ENCODE assay signal across 26 cellular contexts in genomic region chr9:37405764-37406380, GRCh38. TPM values are rescaled to one million over a fixed set of nuclear protein-coding genes. Genes with fewer than 3 reads are reported as not detected.
A peak's percentile ranks its signal among the peaks of the same experiment; 100 is the strongest.
DNase-seq lines count a peak whose midpoint lies in the region; ATAC-seq and TF ChIP-seq lines count a peak whose summit lies in the region.
"Had no signal": no experiment of that assay in that cellular context is flagged by ENCODE, and none has a peak within 500 bp of the region (broad histone marks: within the 10 kb centered on the region; RNA-seq: fewer than 3 reads in every experiment).

No MANE protein-coding gene starts in this region.

- H3K36me3 Mint-ChIP-seq in endothelial cell (ENCODE audit: low read depth, unreplicated experiment): no peaks in the 10 kb centered on the region
- H3K36me3 Mint-ChIP-seq: activated CD8-positive, alpha-beta memory T cell treated with anti-CD3 and anti-CD28 coated beads, Interleukin-2, amount 10 ng/mL, durations not matched to agents 7 days and 5 days; WTC11 had no signal

- H3K79me2 ChIP-seq in SU-DHL-6 (ENCODE audit: insufficient read depth, low read length): peaks cover 46% of the 10 kb centered on the region

- no peak overlapping the region for H3K4me3 ChIP-seq in left ventricle myocardium inferior
- peak overlapping the region; percentile 49 for H3K4me3 ChIP-seq in SU-DHL-6 (ENCODE audit: insufficient read depth, low read length, poor library complexity, severe bottlenecking)
- no peak overlapping the region for H3K4me3 ChIP-seq in thoracic aorta
- H3K4me3 ChIP-seq: psoas muscle, tibial nerve had no signal

- H3K4me1 ChIP-seq in left ventricle myocardium inferior: no peaks in the 10 kb centered on the region
- peaks cover 0 to 6% of the 10 kb centered on the region in 2 donors for H3K4me1 ChIP-seq in thoracic aorta (ENCODE audit: control insufficient read depth in 1 of 2, low read depth in 2 of 2)
- H3K4me1 ChIP-seq: BE2C, psoas muscle, tibial nerve had no signal

- H3K27me3 Mint-ChIP-seq in endothelial cell (ENCODE audit: unreplicated experiment): peaks cover 3% of the 10 kb centered on the region
- H3K27me3 Mint-ChIP-seq in stimulated activated naive CD8-positive, alpha-beta T cell treated with anti-CD3 and anti-CD28 coated beads, Interleukin-15, amount 100 ng/mL, for 72 hours: no peaks in the 10 kb centered on the region
- H3K27me3 Mint-ChIP-seq: stimulated activated naive CD8-positive, alpha-beta T cell treated with anti-CD3 and anti-CD28 coated beads, Interleukin-15, Interleukin-2, amounts not matched to agents 100 ng/mL and 50 ng/mL, for 24 hours had no signal

- peaks cover 96% of the 10 kb centered on the region for H3F3A ChIP-seq in SU-DHL-6 (ENCODE audit: insufficient read depth)

- H3K36me3 ChIP-seq in left ventricle myocardium inferior: no peaks in the 10 kb centered on the region
- H3K36me3 ChIP-seq in SU-DHL-6 (ENCODE audit: low read length): no peaks in the 10 kb centered on the region
- H3K36me3 ChIP-seq in thoracic aorta: no peaks in the 10 kb centered on the region
- H3K36me3 ChIP-seq: BE2C, tibial nerve had no signal

- no peak overlapping the region for H3K27ac Mint-ChIP-seq in endothelial cell (ENCODE audit: unreplicated experiment)
- H3K27ac Mint-ChIP-seq in stimulated activated naive CD8-positive, alpha-beta T cell treated with anti-CD3 and anti-CD28 coated beads, Interleukin-15, amount 100 ng/mL, for 72 hours: no peak overlapping the region
- H3K27ac Mint-ChIP-seq: activated CD8-positive, alpha-beta memory T cell treated with anti-CD3 and anti-CD28 coated beads, Interleukin-2, amount 10 ng/mL, durations not matched to agents 7 days and 5 days; WTC11 had no signal

- peak overlapping the region; percentile 81 for H3K4me2 ChIP-seq in SU-DHL-6 (ENCODE audit: low read depth, low read length, poor library complexity, severe bottlenecking)

- peak overlapping the region; percentile 45 for H3K27ac ChIP-seq in left ventricle myocardium inferior (replicated peaks)
- peak overlapping the region; percentile 95 for H3K27ac ChIP-seq in SU-DHL-6 (ENCODE audit: low read depth, low read length)
- peak overlapping the region; percentile 3 to 17 for H3K27ac ChIP-seq in thoracic aorta
- H3K27ac ChIP-seq: psoas muscle, tibial nerve had no signal

- TF ChIP-seq CTCF in left ventricle myocardium inferior (IDR thresholded peaks at IDR 0.05; ENCODE audit: borderline replicate concordance) (no peak), SU-DHL-6 (IDR thresholded peaks at IDR 0.05; ENCODE audit: insufficient read depth, low read length, poor library complexity, severe bottlenecking) (no peak), thoracic aorta (IDR thresholded peaks at IDR 0.05) (no peak), endothelial cell (IDR thresholded peaks at IDR 0.05; ENCODE audit: unreplicated experiment) (no peak)

- no peak for ATAC-seq in Right ventricle myocardium inferior
- peak; percentile 48 for ATAC-seq in left ventricle myocardium superior
- ATAC-seq in thoracic aorta (ENCODE audit: insufficient number of reproducible peaks, low FRiP score, low read depth): no peak
- ATAC-seq in stimulated activated naive CD8-positive, alpha-beta T cell treated with anti-CD3 and anti-CD28 coated beads, Interleukin-15, amount 100 ng/mL, for 72 hours: no peak
- no peak for ATAC-seq in HG03378 (IDR thresholded peaks at IDR 0.05; ENCODE audit: unreplicated experiment)
- ATAC-seq: activated CD8-positive, alpha-beta memory T cell treated with anti-CD3 and anti-CD28 coated beads, Interleukin-2, amount 10 ng/mL, durations not matched to agents 7 days and 5 days; psoas muscle; WTC11 had no signal

- no peak overlapping the region for H3K4me3 Mint-ChIP-seq in endothelial cell (ENCODE audit: unreplicated experiment)
- no peak overlapping the region for H3K4me3 Mint-ChIP-seq in stimulated activated naive CD8-positive, alpha-beta T cell treated with anti-CD3 and anti-CD28 coated beads, Interleukin-15, amount 100 ng/mL, for 72 hours
- H3K4me3 Mint-ChIP-seq: activated CD8-positive, alpha-beta memory T cell treated with anti-CD3 and anti-CD28 coated beads, Interleukin-2, amount 10 ng/mL, durations not matched to agents 7 days and 5 days; stimulated activated naive CD8-positive, alpha-beta T cell treated with anti-CD3 and anti-CD28 coated beads, Interleukin-15, Interleukin-2, amounts not matched to agents 100 ng/mL and 50 ng/mL, for 24 hours; WTC11 had no signal

- H2AFZ ChIP-seq in SU-DHL-6 (ENCODE audit: low read depth, low read length, severe bottlenecking): no peak overlapping the region

- no peaks in the 10 kb centered on the region for H4K20me1 ChIP-seq in SU-DHL-6 (ENCODE audit: low read depth, low read length)

- DNase-seq in left ventricle myocardium inferior (no peak), Right ventricle myocardium inferior (ENCODE audit: missing footprints) (no peak), left ventricle myocardium superior (no peak), thoracic aorta (ENCODE audit: low spot score) (no peak), endothelial cell (ENCODE audit: low spot score) (no peak)
- DNase-seq in stimulated activated naive CD8-positive, alpha-beta T cell treated with anti-CD3 and anti-CD28 coated beads, Interleukin-15, amount 100 ng/mL, for 72 hours: no peak
- DNase-seq: activated CD8-positive, alpha-beta memory T cell treated with anti-CD3 and anti-CD28 coated beads, Interleukin-2, amount 10 ng/mL, durations not matched to agents 7 days and 5 days; activated naive CD4-positive, alpha-beta T cell treated with Interleukin-2 at 50 U/mL for 16 hours; activated T-cell treated with anti-CD3 and anti-CD28 coated beads, Interleukin-2, amount 50 U/mL, for 48 hours; amniotic stem cell; BE2C; effector CD8-positive, alpha-beta T cell; head of caudate nucleus; KG1; mesendoderm; NCI-H1417; NCI-H2081 treated with DMSO at 0.1 percent for 48 hours; NCI-H82; psoas muscle; SHP77 treated with DMSO at 0.1 percent for 48 hours; T-helper 9 cell had no signal

- no peaks in the 10 kb centered on the region for H3K9me3 Mint-ChIP-seq in endothelial cell (ENCODE audit: unreplicated experiment)
- no peaks in the 10 kb centered on the region for H3K9me3 Mint-ChIP-seq in stimulated activated naive CD8-positive, alpha-beta T cell treated with anti-CD3 and anti-CD28 coated beads, Interleukin-15, amount 100 ng/mL, for 72 hours
- H3K9me3 Mint-ChIP-seq: stimulated activated naive CD8-positive, alpha-beta T cell treated with anti-CD3 and anti-CD28 coated beads, Interleukin-15, Interleukin-2, amounts not matched to agents 100 ng/mL and 50 ng/mL, for 24 hours; WTC11 had no signal

- H3K9me3 ChIP-seq in left ventricle myocardium inferior (replicated peaks) (no peaks in the 10 kb centered on the region), SU-DHL-6 (ENCODE audit: insufficient read depth, low read length) (no peaks in the 10 kb centered on the region), thoracic aorta (no peaks in the 10 kb centered on the region)
- H3K9me3 ChIP-seq: BE2C, psoas muscle, tibial nerve had no signal

- no peaks in the 10 kb centered on the region for H3K4me1 Mint-ChIP-seq in endothelial cell (ENCODE audit: unreplicated experiment)
- peaks cover 21% of the 10 kb centered on the region for H3K4me1 Mint-ChIP-seq in stimulated activated naive CD8-positive, alpha-beta T cell treated with anti-CD3 and anti-CD28 coated beads, Interleukin-15, amount 100 ng/mL, for 72 hours

- H3K9me2 ChIP-seq in SU-DHL-6 (replicated peaks; ENCODE audit: insufficient read depth, low read length): no peaks in the 10 kb centered on the region

- H3K9ac ChIP-seq in SU-DHL-6 (ENCODE audit: low read length): peak overlapping the region; percentile 83

- no peaks in the 10 kb centered on the region for H3K27me3 ChIP-seq in left ventricle myocardium inferior (ENCODE audit: low read depth)
- H3K27me3 ChIP-seq in SU-DHL-6 (ENCODE audit: low read length): no peaks in the 10 kb centered on the region
- H3K27me3 ChIP-seq in thoracic aorta (replicated peaks; ENCODE audit: insufficient read depth): no peaks in the 10 kb centered on the region
- H3K27me3 ChIP-seq: BE2C, tibial nerve had no signal

- intact Hi-C loops in left ventricle myocardium inferior (cut with micrococcal nuclease): no loop called here
- intact Hi-C loops in Right ventricle myocardium inferior (cut with DNase I): no loop called here
- intact Hi-C loops in left ventricle myocardium superior (cut with micrococcal nuclease): no loop called here

RNA-seq across cellular contexts. Expression of gene GRHPR, which starts 16.6 kb away (rescaled TPM):
- total RNA-seq in left ventricle myocardium inferior: 104 TPM
- 111 TPM for total RNA-seq in Right ventricle myocardium inferior
- 117 TPM for total RNA-seq in left ventricle myocardium superior
- total RNA-seq in thoracic aorta: 100 to 1,000 TPM; 111 to 156 TPM
- total RNA-seq in endothelial cell (ENCODE audit: unreplicated experiment): 81.5 TPM

RNA-seq across cellular contexts. Expression of gene ZBTB5, which starts 59.4 kb away (rescaled TPM):
- 4.9 TPM for total RNA-seq in left ventricle myocardium inferior
- 5.1 TPM for total RNA-seq in Right ventricle myocardium inferior
- 5.2 TPM for total RNA-seq in left ventricle myocardium superior
- 10 to 100 TPM in 1 of 2 donors, 1 to 10 TPM in 1; 8.3 to 15.0 TPM for total RNA-seq in thoracic aorta
- 9.0 TPM for total RNA-seq in endothelial cell (ENCODE audit: unreplicated experiment)

Comparison
In these comparisons a context has a peak if more than half of its experiments do, and no peak if none do; other contexts are left out.
1. H3K27ac ChIP-seq: peak in every context shown above with its lines; median percentile 95 in SU-DHL-6; 45 in left ventricle myocardium inferior; 10 in thoracic aorta.